Comparison of ENCODE assay signal across 6 cellular contexts in the genomic region with DNA sequence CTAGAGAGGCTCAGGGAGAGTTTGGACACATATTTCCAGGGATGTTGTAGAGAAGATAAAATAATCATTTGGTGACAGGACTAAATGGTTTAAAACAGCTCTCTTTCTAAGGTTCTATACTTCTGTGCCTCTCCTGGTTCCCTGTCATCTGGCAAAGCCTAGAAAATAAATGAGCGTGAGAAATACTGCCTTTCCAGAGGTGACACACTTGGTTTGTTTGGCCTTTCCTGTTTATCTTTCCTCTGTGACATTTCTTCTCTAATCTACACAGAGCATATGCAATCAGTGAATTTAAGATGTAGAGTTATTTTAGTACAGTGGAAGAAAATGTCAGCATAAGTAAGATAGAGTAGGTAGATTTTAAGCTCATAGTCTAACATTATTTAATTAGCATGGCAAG. TPM values are rescaled to one million over a fixed set of nuclear protein-coding genes. Genes with fewer than 3 reads are reported as not detected.
"Had no signal": no experiment of that assay in that cellular context is flagged by ENCODE, and none has a peak within 500 bp of the region (broad histone marks: within the 10 kb centered on the region; RNA-seq: fewer than 3 reads in every experiment).

No MANE protein-coding gene starts in this region.

- ATAC-seq: K562 had no signal

- DNase-seq: GOT3, H9, HCEC 1CT, IMR-90, KG1 had no signal

- H3K4me3 ChIP-seq: K562 had no signal

- H3K27ac Mint-ChIP-seq: H9 had no signal

- H3K4me3 Mint-ChIP-seq: H9 had no signal

RNA-seq across cellular contexts. Expression of a gene that starts 22.0 kb away (rescaled TPM):
- total RNA-seq: K562 had no signal
- polyA plus RNA-seq: K562 had no signal
